In genomic region chr2:195561205-195562032, GRCh38 we compare ENCODE assay signal across 8 cellular contexts.
DNase-seq lines count a peak whose midpoint lies in the region; ATAC-seq and TF ChIP-seq lines count a peak whose summit lies in the region.

No MANE protein-coding gene starts in this region.

- no peaks in the 10 kb centered on the region for H3K9me3 ChIP-seq in spleen

- H3K18ac ChIP-seq in mesendoderm (ENCODE audit: low read length): no peak overlapping the region

- intact Hi-C loops in spleen (cut with DNase I; ENCODE audit: low total_unique reads): no loop called here

- H2BK15ac ChIP-seq in mesendoderm (replicated peaks; ENCODE audit: low read depth): no peak overlapping the region

- H3K36me3 ChIP-seq in spleen: no peaks in the 10 kb centered on the region
- no peaks in the 10 kb centered on the region for H3K36me3 ChIP-seq in mesendoderm (ENCODE audit: control insufficient read depth, insufficient read depth, low read length)

- ATAC-seq in GM21447 (IDR thresholded peaks at IDR 0.05; ENCODE audit: unreplicated experiment): peak; percentile 52

- no peak overlapping the region for H2BK5ac ChIP-seq in mesendoderm (ENCODE audit: low read length)

- no peak overlapping the region for H3K23ac ChIP-seq in mesendoderm (ENCODE audit: low read length)

- no peak overlapping the region for H3K4ac ChIP-seq in mesendoderm (ENCODE audit: low read depth, low read length)

- peaks cover 23 to 88% (median 59%) of the 10 kb centered on the region in 6 donors for H3K4me1 ChIP-seq in spleen
- no peaks in the 10 kb centered on the region for H3K4me1 ChIP-seq in mesendoderm (ENCODE audit: control insufficient read depth, low read depth, low read length)

- H3K27ac ChIP-seq in spleen (peak overlapping the region; percentile 73 to 92 (median 86)), mesendoderm (ENCODE audit: low read depth, low read length) (no peak overlapping the region)

- DNase-seq in GM03348 (ENCODE audit: low spot score): peak; percentile 77
- DNase-seq in HS-27A (ENCODE audit: low read depth): peak; percentile 76
- peak; percentile 82 for DNase-seq in amniotic stem cell (lab: John Stamatoyannopoulos, UW)
- DNase-seq in spleen: peak; percentile 70
- no peak for DNase-seq in hippocampal formation (lab: John Stamatoyannopoulos, UW)
- no peak for DNase-seq in mesendoderm
- DNase-seq in activated CD4-positive, alpha-beta T cell treated with anti-CD3 and anti-CD28 coated beads, Interleukin-2, amount 50 U/mL, for 1 hour: no peak

- no peak overlapping the region for H4K5ac ChIP-seq in mesendoderm (ENCODE audit: low read length)

- H3K79me1 ChIP-seq in mesendoderm (ENCODE audit: low read length): no peaks in the 10 kb centered on the region

- no peaks in the 10 kb centered on the region for H3K27me3 ChIP-seq in spleen (replicated peaks in 1 of 7)
- no peaks in the 10 kb centered on the region for H3K27me3 ChIP-seq in mesendoderm (ENCODE audit: insufficient read depth, low read length, poor library complexity)

- WGBS in spleen, 5 donors: 69 to 80% (median 75%) methylated on average over 8 of the region's 8 CpGs
- WGBS in mesendoderm (ENCODE audit: extremely low coverage, insufficient coverage, low lambda C conversion rate): no CpG with 5 or more reads among the region's 8 CpGs

- H3K56ac ChIP-seq in mesendoderm (ENCODE audit: low read length): no peak overlapping the region

- H3K4me2 ChIP-seq in mesendoderm (ENCODE audit: low read length): no peak overlapping the region

- no peak overlapping the region for H4K8ac ChIP-seq in mesendoderm (ENCODE audit: low read depth, low read length)

- no peaks in the 10 kb centered on the region for H3K79me2 ChIP-seq in mesendoderm (ENCODE audit: control insufficient read depth, insufficient read depth, low read length)

- no peak overlapping the region for H2AK5ac ChIP-seq in mesendoderm (ENCODE audit: low read length)

- TF ChIP-seq CTCF in spleen (IDR thresholded peaks at IDR 0.05 in 8 of 11, conservative IDR thresholded peaks at IDR 0.05 in 3 of 11): no peak

- H2BK120ac ChIP-seq in mesendoderm (ENCODE audit: low read depth, low read length): no peak overlapping the region

- H3K4me3 ChIP-seq in spleen (peak overlapping the region in 1 of 8 donors; percentile 23), mesendoderm (ENCODE audit: low read length) (no peak overlapping the region)

- no peak for TF ChIP-seq POLR2A in spleen (IDR thresholded peaks at IDR 0.05)

- H3K9ac ChIP-seq in mesendoderm (ENCODE audit: low read length): no peak overlapping the region

Comparison
In these comparisons a context has a peak if more than half of its experiments do, and no peak if none do; other contexts are left out.
1. DNase-seq: peak in GM03348 (single experiment), HS-27A (single experiment), amniotic stem cell (single experiment) and spleen (single experiment); none in hippocampal formation (0 of 2), mesendoderm (single experiment) and activated CD4-positive, alpha-beta T cell treated with anti-CD3 and anti-CD28 coated beads, Interleukin-2, amount 50 U/mL, for 1 hour (single experiment).